In genomic region chr9:69186841-69187611, GRCh38 we compare ENCODE assay signal across 9 cellular contexts. TPM values are rescaled to one million over a fixed set of nuclear protein-coding genes. Genes with fewer than 3 reads are reported as not detected.
DNase-seq lines count a peak whose midpoint lies in the region; ATAC-seq and TF ChIP-seq lines count a peak whose summit lies in the region.
"Had no signal": no experiment of that assay in that cellular context is flagged by ENCODE, and none has a peak within 500 bp of the region (broad histone marks: within the 10 kb centered on the region; RNA-seq: fewer than 3 reads in every experiment).

No MANE protein-coding gene starts in this region.

- H3K4me3 Mint-ChIP-seq in activated naive CD4-positive, alpha-beta T cell treated with anti-CD3 and anti-CD28 coated beads, Interleukin-2, amount 10 ng/mL, durations not matched to agents 7 days and 5 days, result no peak overlapping the region
- no peak overlapping the region for H3K4me3 Mint-ChIP-seq in activated naive CD4-positive, alpha-beta T cell treated with anti-CD3 and anti-CD28 coated beads for 36 hours
- no peak overlapping the region for H3K4me3 Mint-ChIP-seq in glutamatergic neuron (ENCODE audit: unreplicated experiment)
- H3K4me3 Mint-ChIP-seq: natural killer cell treated with Interleukin-12 subunit alpha and Interleukin-12 subunit beta and Interleukin-15 and Interleukin-18, amount 100 ng/mL, for 72 hours had no signal

- H3K27ac ChIP-seq in uterus, result peak overlapping the region; percentile 64 to 79

- peaks cover 34% of the 10 kb centered on the region for H3K4me1 Mint-ChIP-seq in activated naive CD4-positive, alpha-beta T cell treated with anti-CD3 and anti-CD28 coated beads, Interleukin-2, amount 10 ng/mL, durations not matched to agents 7 days and 5 days
- peaks cover 11% of the 10 kb centered on the region for H3K4me1 Mint-ChIP-seq in activated naive CD4-positive, alpha-beta T cell treated with anti-CD3 and anti-CD28 coated beads for 36 hours (ENCODE audit: low read depth)
- H3K4me1 Mint-ChIP-seq in glutamatergic neuron (ENCODE audit: low read depth, unreplicated experiment), result peaks cover under 1% of the 10 kb centered on the region

- peak overlapping the region; percentile 3 for H3K27ac Mint-ChIP-seq in activated naive CD4-positive, alpha-beta T cell treated with anti-CD3 and anti-CD28 coated beads, Interleukin-2, amount 10 ng/mL, durations not matched to agents 7 days and 5 days
- H3K27ac Mint-ChIP-seq in activated naive CD4-positive, alpha-beta T cell treated with anti-CD3 and anti-CD28 coated beads for 36 hours, result no peak overlapping the region
- H3K27ac Mint-ChIP-seq in glutamatergic neuron (ENCODE audit: unreplicated experiment), result no peak overlapping the region
- H3K27ac Mint-ChIP-seq: natural killer cell treated with Interleukin-12 subunit alpha and Interleukin-12 subunit beta and Interleukin-15 and Interleukin-18, amount 100 ng/mL, for 72 hours had no signal

- no peak for ATAC-seq in HG03097 (IDR thresholded peaks at IDR 0.05; ENCODE audit: low FRiP score, unreplicated experiment)
- ATAC-seq: natural killer cell treated with Interleukin-12 subunit alpha and Interleukin-12 subunit beta and Interleukin-15 and Interleukin-18, amount 100 ng/mL, for 72 hours had no signal

- no peak overlapping the region for H3K4me3 ChIP-seq in uterus

- H3K27me3 ChIP-seq in uterus, result no peaks in the 10 kb centered on the region

- no peaks in the 10 kb centered on the region for H3K9me3 Mint-ChIP-seq in activated naive CD4-positive, alpha-beta T cell treated with anti-CD3 and anti-CD28 coated beads, Interleukin-2, amount 10 ng/mL, durations not matched to agents 7 days and 5 days
- H3K9me3 Mint-ChIP-seq in activated naive CD4-positive, alpha-beta T cell treated with anti-CD3 and anti-CD28 coated beads for 36 hours, result no peaks in the 10 kb centered on the region
- no peaks in the 10 kb centered on the region for H3K9me3 Mint-ChIP-seq in glutamatergic neuron (ENCODE audit: unreplicated experiment)
- H3K9me3 Mint-ChIP-seq: natural killer cell treated with Interleukin-12 subunit alpha and Interleukin-12 subunit beta and Interleukin-15 and Interleukin-18, amount 100 ng/mL, for 72 hours had no signal

- no peaks in the 10 kb centered on the region for H3K36me3 ChIP-seq in uterus

- H3K4me1 ChIP-seq in uterus, result peaks cover 0 to 6% of the 10 kb centered on the region in 2 donors

- CTCF ChIA-PET in activated naive CD4-positive, alpha-beta T cell treated with anti-CD3 and anti-CD28 coated beads, Interleukin-2, amount 10 ng/mL, durations not matched to agents 7 days and 5 days (lab: Charles Lee), result interaction anchor here (1.0 to 3.3 kb wide), 4 partner anchors 8 to 133 kb away, joined by 3 to 18 read pairs (median 6); no protein-coding TSS in a partner anchor
- CTCF ChIA-PET in activated naive CD4-positive, alpha-beta T cell treated with anti-CD3 and anti-CD28 coated beads for 36 hours (lab: Charles Lee), result interaction anchor here (0.5 to 1.4 kb wide), 3 partner anchors 134 to 162 kb away, joined by 4 to 6 read pairs (median 6); no protein-coding TSS in a partner anchor

- no peak for DNase-seq in activated naive CD4-positive, alpha-beta T cell treated with anti-CD3 and anti-CD28 coated beads, Interleukin-2, amount 10 ng/mL, durations not matched to agents 7 days and 5 days
- DNase-seq in activated naive CD4-positive, alpha-beta T cell treated with anti-CD3 and anti-CD28 coated beads for 36 hours, result no peak
- DNase-seq in fibroblast of gingiva (ENCODE audit: low read depth) (peak; percentile 77), myocyte (ENCODE audit: low read depth) (peak; percentile 62), uterus (no peak), glutamatergic neuron (no peak)
- no peak for DNase-seq in activated naive CD4-positive, alpha-beta T cell (lab: John Stamatoyannopoulos, UW)

- no peaks in the 10 kb centered on the region for H3K9me3 ChIP-seq in uterus

- peak in 1 of 2 donors; percentile 20 for TF ChIP-seq POLR2A in uterus (IDR thresholded peaks at IDR 0.05)

- H3K36me3 Mint-ChIP-seq in activated naive CD4-positive, alpha-beta T cell treated with anti-CD3 and anti-CD28 coated beads, Interleukin-2, amount 10 ng/mL, durations not matched to agents 7 days and 5 days, result peaks cover 9% of the 10 kb centered on the region
- H3K36me3 Mint-ChIP-seq in activated naive CD4-positive, alpha-beta T cell treated with anti-CD3 and anti-CD28 coated beads for 36 hours (ENCODE audit: low read depth), result peaks cover 2% of the 10 kb centered on the region
- no peaks in the 10 kb centered on the region for H3K36me3 Mint-ChIP-seq in glutamatergic neuron (ENCODE audit: unreplicated experiment)
- H3K36me3 Mint-ChIP-seq: natural killer cell treated with Interleukin-12 subunit alpha and Interleukin-12 subunit beta and Interleukin-15 and Interleukin-18, amount 100 ng/mL, for 72 hours had no signal

- no peaks in the 10 kb centered on the region for H3K27me3 Mint-ChIP-seq in activated naive CD4-positive, alpha-beta T cell treated with anti-CD3 and anti-CD28 coated beads, Interleukin-2, amount 10 ng/mL, durations not matched to agents 7 days and 5 days
- no peaks in the 10 kb centered on the region for H3K27me3 Mint-ChIP-seq in activated naive CD4-positive, alpha-beta T cell treated with anti-CD3 and anti-CD28 coated beads for 36 hours (ENCODE audit: low read depth)
- H3K27me3 Mint-ChIP-seq in glutamatergic neuron (ENCODE audit: unreplicated experiment), result no peaks in the 10 kb centered on the region
- H3K27me3 Mint-ChIP-seq: natural killer cell treated with Interleukin-12 subunit alpha and Interleukin-12 subunit beta and Interleukin-15 and Interleukin-18, amount 100 ng/mL, for 72 hours had no signal

- TF ChIP-seq CTCF in uterus (IDR thresholded peaks at IDR 0.05) (no peak), glutamatergic neuron (IDR thresholded peaks at IDR 0.05; ENCODE audit: partially characterized antibody, unreplicated experiment) (no peak)

- intact Hi-C loops in activated naive CD4-positive, alpha-beta T cell treated with anti-CD3 and anti-CD28 coated beads for 36 hours (cut with micrococcal nuclease), result no loop called here
- intact Hi-C loops in uterus (cut with DNase I; ENCODE audit: low total_unique reads), result no loop called here

RNA-seq across cellular contexts. Expression of gene TJP2, which starts 12.9 kb away (rescaled TPM):
- 1 to 10 TPM; 7.6 to 9.1 TPM for total RNA-seq in activated naive CD4-positive, alpha-beta T cell treated with anti-CD3 and anti-CD28 coated beads for 36 hours
- total RNA-seq in myocyte (12.2 and 13.5 TPM in 2 replicates), uterus (100 to 1,000 TPM in 1 of 4 donors, 10 to 100 TPM in 3; 38.6 to 110 (median 44.7) TPM), glutamatergic neuron (ENCODE audit: unreplicated experiment) (6.0 TPM)
- polyA plus RNA-seq in myocyte (2012), result 2.5 TPM

Comparison
In these comparisons a context has a peak if more than half of its experiments do, and no peak if none do; other contexts are left out.
1. DNase-seq: peak in fibroblast of gingiva (single experiment) and myocyte (single experiment); none in activated naive CD4-positive, alpha-beta T cell treated with anti-CD3 and anti-CD28 coated beads, Interleukin-2, amount 10 ng/mL, durations not matched to agents 7 days and 5 days (single experiment), activated naive CD4-positive, alpha-beta T cell treated with anti-CD3 and anti-CD28 coated beads for 36 hours (single experiment), uterus (0 of 2), activated naive CD4-positive, alpha-beta T cell (0 of 4) and glutamatergic neuron (single experiment).